23 cellular contexts compared by ENCODE assay signal in genomic region chr11:96103102-96103501, GRCh38.
A peak's percentile ranks its signal among the peaks of the same experiment; 100 is the strongest.
DNase-seq lines count a peak whose midpoint lies in the region; ATAC-seq, FAIRE-seq and TF ChIP-seq lines count a peak whose summit lies in the region.
"Had no signal": no experiment of that assay in that cellular context is flagged by ENCODE, and none has a peak within 500 bp of the region (broad histone marks: within the 10 kb centered on the region; RNA-seq: fewer than 3 reads in every experiment).

No MANE protein-coding gene starts in this region.

- dilution Hi-C loops in endothelial cell of umbilical vein (cut with MboI; ENCODE audit: extremely low pct_ligation_motif_present, low sequenced_read_pairs), result no loop called here

- H3K27me3 Mint-ChIP-seq in osteocyte (ENCODE audit: unreplicated experiment), result no peaks in the 10 kb centered on the region
- no peaks in the 10 kb centered on the region for H3K27me3 Mint-ChIP-seq in T-helper 2 cell treated with Interferon-gamma antibody and Interleukin-4, amounts not matched to agents 5 μg/mL and 100 μg/mL, for 36 hours (ENCODE audit: low read depth)
- H3K27me3 Mint-ChIP-seq: dendritic cell treated with granulocyte-macrophage colony-stimulating factor and Interleukin-4, amounts not matched to agents 40 ng/mL and 50 ng/mL, for 4 days had no signal

- TF ChIP-seq CTCF in endothelial cell of umbilical vein (IDR thresholded peaks at IDR 0.05; ENCODE audit: extremely low read depth in 1 of 2, insufficient read depth in 1 of 2, low read depth in 1 of 2, low read length in 2 of 2) (no peak), osteocyte (IDR thresholded peaks at IDR 0.05) (no peak)

- no peaks in the 10 kb centered on the region for H3K9me3 Mint-ChIP-seq in osteocyte (ENCODE audit: unreplicated experiment)
- no peaks in the 10 kb centered on the region for H3K9me3 Mint-ChIP-seq in T-helper 2 cell treated with Interferon-gamma antibody and Interleukin-4, amounts not matched to agents 5 μg/mL and 100 μg/mL, for 36 hours
- H3K9me3 Mint-ChIP-seq: dendritic cell treated with granulocyte-macrophage colony-stimulating factor and Interleukin-4, amounts not matched to agents 40 ng/mL and 50 ng/mL, for 4 days had no signal

- no peak for TF ChIP-seq POLR2A in endothelial cell of umbilical vein (IDR thresholded peaks at IDR 0.05; ENCODE audit: low read depth, low read length)

- H3K4me1 ChIP-seq in endothelial cell of umbilical vein (ENCODE audit: control insufficient read depth, extremely low read depth, insufficient read depth, low read length), result peaks cover 30% of the 10 kb centered on the region

- FAIRE-seq in RCC 7860 (lab: Jason Lieb, UNC), result peak; percentile 22
- no peak for FAIRE-seq in endothelial cell of umbilical vein (lab: Jason Lieb, UNC)
- FAIRE-seq: bronchial epithelial cell, GM12892, small intestine had no signal

- DNase-seq in Daoy (ENCODE audit: low read depth), result peak; percentile 22
- DNase-seq in RCC 7860 (ENCODE audit: low spot score), result peak; percentile 38
- no peak for DNase-seq in endothelial cell of umbilical vein (ENCODE audit: low read depth, low spot score)
- no peak for DNase-seq in osteocyte (ENCODE audit: extremely low spot score, unreplicated experiment)
- no peak for DNase-seq in activated gamma-delta T cell treated with Interleukin-2 at 50 U/mL for 16 hours
- DNase-seq in Right ventricle myocardium superior, result no peak
- no peak for DNase-seq in GM03348 (ENCODE audit: low spot score)
- no peak for DNase-seq in T-helper 2 cell treated with Interferon-gamma antibody and Interleukin-4, amounts not matched to agents 5 μg/mL and 100 μg/mL, for 36 hours (ENCODE audit: low spot score)
- DNase-seq: activated CD4-positive, alpha-beta T cell treated with anti-CD3 and anti-CD28 coated beads, Interleukin-2, amount 50 U/mL, for 4 hours; activated T-cell treated with anti-CD3 and anti-CD28 coated beads for 4 hours; AML-193; GDM1; left ventricle myocardium inferior; NCI-H2171; NCI-H774; RPMI8226; small intestine; stimulated activated CD8-positive, alpha-beta memory T cell treated with anti-CD3 and anti-CD28 coated beads, Interleukin-4, amount 100 ng/mL, for 48 hours; substantia nigra had no signal

- H2AFZ ChIP-seq in endothelial cell of umbilical vein (ENCODE audit: low read depth, low read length), result no peak overlapping the region

- POLR2A ChIA-PET in endothelial cell of umbilical vein (lab: Charles Lee), result no interaction called here

- CTCF ChIA-PET in endothelial cell of umbilical vein (lab: Charles Lee), result interaction anchor here (1.0 to 2.1 kb wide), 5 partner anchors 9 to 240 kb away, joined by 3 to 8 read pairs (median 4); partner anchors contain the start of gene MAML2

- H3K9me1 ChIP-seq in endothelial cell of umbilical vein (replicated peaks; ENCODE audit: control insufficient read depth, extremely low read depth, insufficient read depth, low read length), result no peaks in the 10 kb centered on the region

- intact Hi-C loops in endothelial cell of umbilical vein (cut with micrococcal nuclease), result loop anchor here (2.0 to 5.0 kb wide), 3 partner anchors 110 to 239 kb away; partner anchors contain the start of gene MAML2
- intact Hi-C loops in Right ventricle myocardium superior (cut with DNase I), result no loop called here

- H3K4me3 Mint-ChIP-seq in osteocyte (ENCODE audit: unreplicated experiment), result peak overlapping the region; percentile 0
- H3K4me3 Mint-ChIP-seq in T-helper 2 cell treated with Interferon-gamma antibody and Interleukin-4, amounts not matched to agents 5 μg/mL and 100 μg/mL, for 36 hours, result no peak overlapping the region
- H3K4me3 Mint-ChIP-seq: dendritic cell treated with granulocyte-macrophage colony-stimulating factor and Interleukin-4, amounts not matched to agents 40 ng/mL and 50 ng/mL, for 4 days had no signal

- peak overlapping the region; percentile 93 for H3K27ac Mint-ChIP-seq in osteocyte (ENCODE audit: unreplicated experiment)
- H3K27ac Mint-ChIP-seq in T-helper 2 cell treated with Interferon-gamma antibody and Interleukin-4, amounts not matched to agents 5 μg/mL and 100 μg/mL, for 36 hours, result no peak overlapping the region
- H3K27ac Mint-ChIP-seq: dendritic cell treated with granulocyte-macrophage colony-stimulating factor and Interleukin-4, amounts not matched to agents 40 ng/mL and 50 ng/mL, for 4 days had no signal

- H3K4me3 ChIP-seq in endothelial cell of umbilical vein (replicated peaks in 1 of 3; ENCODE audit: insufficient read depth in 1 of 3, low read depth in 1 of 3, low read length in 3 of 3), result no peak overlapping the region
- H3K4me3 ChIP-seq: left ventricle myocardium inferior had no signal

- H3K36me3 Mint-ChIP-seq in osteocyte (ENCODE audit: unreplicated experiment), result no peaks in the 10 kb centered on the region
- H3K36me3 Mint-ChIP-seq in T-helper 2 cell treated with Interferon-gamma antibody and Interleukin-4, amounts not matched to agents 5 μg/mL and 100 μg/mL, for 36 hours (ENCODE audit: low read depth), result peaks cover under 1% of the 10 kb centered on the region

- H3K27ac ChIP-seq in endothelial cell of umbilical vein (ENCODE audit: insufficient read depth, low read depth, low read length), result peak overlapping the region; percentile 74
- H3K27ac ChIP-seq: left ventricle myocardium inferior had no signal

- H3K9me3 ChIP-seq in endothelial cell of umbilical vein (replicated peaks; ENCODE audit: control insufficient read depth, insufficient read depth, low read length), result no peaks in the 10 kb centered on the region
- H3K9me3 ChIP-seq: left ventricle myocardium inferior had no signal

- peak overlapping the region; percentile 59 for H3K4me2 ChIP-seq in endothelial cell of umbilical vein (ENCODE audit: insufficient read depth, low read length)

- ATAC-seq in Right ventricle myocardium superior (ENCODE audit: poor library complexity), result no peak
- ATAC-seq: activated naive CD4-positive, alpha-beta T cell treated with anti-CD3 and anti-CD28 coated beads, Interleukin-2, amount 50 U/mL, for 72 hours had no signal

- H3K79me2 ChIP-seq in endothelial cell of umbilical vein (ENCODE audit: control insufficient read depth, insufficient read depth, low read length), result no peaks in the 10 kb centered on the region

- no TSS peak for BruUV-seq in endothelial cell of umbilical vein (replicated peaks; lab: Mats Ljungman, UMichigan)

- H3K27me3 ChIP-seq in endothelial cell of umbilical vein (ENCODE audit: control insufficient read depth in 2 of 2, insufficient read depth in 2 of 2, low read length in 2 of 2), result no peaks in the 10 kb centered on the region

- peaks cover 66% of the 10 kb centered on the region for H3K4me1 Mint-ChIP-seq in osteocyte (ENCODE audit: unreplicated experiment)
- H3K4me1 Mint-ChIP-seq in T-helper 2 cell treated with Interferon-gamma antibody and Interleukin-4, amounts not matched to agents 5 μg/mL and 100 μg/mL, for 36 hours (ENCODE audit: low read depth), result peaks cover 13% of the 10 kb centered on the region

- H3K36me3 ChIP-seq in endothelial cell of umbilical vein (ENCODE audit: control insufficient read depth in 2 of 2, extremely low read depth in 1 of 2, insufficient read depth in 2 of 2, low read length in 2 of 2), result no peaks in the 10 kb centered on the region
- H3K36me3 ChIP-seq: left ventricle myocardium inferior had no signal

- no peaks in the 10 kb centered on the region for H4K20me1 ChIP-seq in endothelial cell of umbilical vein (replicated peaks; ENCODE audit: control insufficient read depth, extremely low read depth, insufficient read depth, low read length)

- no peak overlapping the region for H3K9ac ChIP-seq in endothelial cell of umbilical vein (replicated peaks; ENCODE audit: extremely low read depth, insufficient read depth, low read length)

TF ChIP-seq in endothelial cell of umbilical vein, 7 proteins besides CTCF, POLR2A, EP300 and RAD21:
- TF ChIP-seq MAX (IDR thresholded peaks at IDR 0.05; ENCODE audit: insufficient read depth, insufficient read length) (no peak), EZH2 (IDR thresholded peaks at IDR 0.05; ENCODE audit: borderline replicate concordance, low read depth, low read length, severe bottlenecking) (no peak), GATA2 (IDR thresholded peaks at IDR 0.05; ENCODE audit: insufficient read depth, insufficient read length, low read depth, low read length) (no peak), POLR2AphosphoS5 (IDR thresholded peaks at IDR 0.05; ENCODE audit: insufficient read depth, low read depth, low read length) (no peak), FOS (IDR thresholded peaks at IDR 0.05; ENCODE audit: borderline replicate concordance, insufficient read depth, low read length) (no peak), JUN (IDR thresholded peaks at IDR 0.05; ENCODE audit: borderline replicate concordance, insufficient read depth, insufficient read length, low read depth) (no peak), MYC (IDR thresholded peaks at IDR 0.05; ENCODE audit: low read depth, low read length) (no peak)

Comparison
In these comparisons a context has a peak if more than half of its experiments do, and no peak if none do; other contexts are left out.
1. DNase-seq: peak in Daoy (single experiment) and RCC 7860 (single experiment); none in endothelial cell of umbilical vein (single experiment), osteocyte (single experiment), activated gamma-delta T cell treated with Interleukin-2 at 50 U/mL for 16 hours (single experiment), Right ventricle myocardium superior (single experiment), GM03348 (single experiment) and T-helper 2 cell treated with Interferon-gamma antibody and Interleukin-4, amounts not matched to agents 5 μg/mL and 100 μg/mL, for 36 hours (single experiment).